In genomic region chr6:8059129-8059528, GRCh38 we compare ENCODE assay signal across 9 cellular contexts. TPM values are rescaled to one million over a fixed set of nuclear protein-coding genes. Genes with fewer than 3 reads are reported as not detected.
DNase-seq lines count a peak whose midpoint lies in the region; ATAC-seq and TF ChIP-seq lines count a peak whose summit lies in the region.
"Had no signal": no experiment of that assay in that cellular context is flagged by ENCODE, and none has a peak within 500 bp of the region (broad histone marks: within the 10 kb centered on the region; RNA-seq: fewer than 3 reads in every experiment).

No MANE protein-coding gene starts in this region.

- H3K27ac ChIP-seq in MM.1S (ENCODE audit: low read length), result no peak overlapping the region

- peaks cover 3% of the 10 kb centered on the region for H3K36me3 Mint-ChIP-seq in chondrocyte (ENCODE audit: low read depth)
- peaks cover 7% of the 10 kb centered on the region for H3K36me3 Mint-ChIP-seq in neural crest cell (ENCODE audit: low read depth)
- peaks cover 21% of the 10 kb centered on the region for H3K36me3 Mint-ChIP-seq in activated naive CD4-positive, alpha-beta T cell treated with anti-CD3 and anti-CD28 coated beads, Interleukin-2, amount 10 ng/mL, durations not matched to agents 7 days and 5 days

- H3K9me3 Mint-ChIP-seq in chondrocyte (ENCODE audit: low read depth), result no peaks in the 10 kb centered on the region
- no peaks in the 10 kb centered on the region for H3K9me3 Mint-ChIP-seq in neural crest cell
- no peaks in the 10 kb centered on the region for H3K9me3 Mint-ChIP-seq in activated naive CD4-positive, alpha-beta T cell treated with anti-CD3 and anti-CD28 coated beads, Interleukin-2, amount 10 ng/mL, durations not matched to agents 7 days and 5 days

- DNase-seq in NCI-H1105 treated with DMSO at 0.1 percent for 48 hours (lab: John Stamatoyannopoulos, UW) (peak; percentile 23), NCI-H1105 (lab: John Stamatoyannopoulos, UW) (no peak), MM.1S (peak; percentile 38), chondrocyte (ENCODE audit: low spot score) (no peak), neural crest cell (ENCODE audit: low read depth, low spot score) (no peak), cerebellar nuclear complex (lab: John Stamatoyannopoulos, UW) (no peak)
- no peak for DNase-seq in activated naive CD4-positive, alpha-beta T cell treated with anti-CD3 and anti-CD28 coated beads, Interleukin-2, amount 10 ng/mL, durations not matched to agents 7 days and 5 days
- DNase-seq: NCI-H1436 treated with DMSO at 0.1 percent for 48 hours had no signal

- no peak overlapping the region for H2AFZ ChIP-seq in MM.1S (ENCODE audit: low read length)

- no peaks in the 10 kb centered on the region for H4K20me1 ChIP-seq in MM.1S (ENCODE audit: insufficient read depth, low read length)

- no peaks in the 10 kb centered on the region for H3K36me3 ChIP-seq in MM.1S (replicated peaks; ENCODE audit: insufficient read depth, low read length)

- H3K4me3 Mint-ChIP-seq in chondrocyte (ENCODE audit: unreplicated experiment) (no peak overlapping the region), neural crest cell (no peak overlapping the region)
- H3K4me3 Mint-ChIP-seq in activated naive CD4-positive, alpha-beta T cell treated with anti-CD3 and anti-CD28 coated beads, Interleukin-2, amount 10 ng/mL, durations not matched to agents 7 days and 5 days, result no peak overlapping the region

- no peaks in the 10 kb centered on the region for H3K4me1 ChIP-seq in MM.1S (ENCODE audit: low read length)

- no peak for ATAC-seq in HG02884 (IDR thresholded peaks at IDR 0.05; ENCODE audit: unreplicated experiment)

- TF ChIP-seq CTCF in MM.1S (IDR thresholded peaks at IDR 0.05; ENCODE audit: low read length), result peak; percentile 35
- peak; percentile 89 for TF ChIP-seq CTCF in chondrocyte (IDR thresholded peaks at IDR 0.05)
- TF ChIP-seq CTCF in neural crest cell (conservative IDR thresholded peaks at IDR 0.05), result peak; percentile 60

- peaks cover 12% of the 10 kb centered on the region; the same call in 1 of the 2 replicates for H3F3A ChIP-seq in MM.1S (ENCODE audit: insufficient read depth, low read length)

- H3K27ac Mint-ChIP-seq in chondrocyte (ENCODE audit: unreplicated experiment) (peak overlapping the region; percentile 55), neural crest cell (ENCODE audit: unreplicated experiment) (no peak overlapping the region)
- no peak overlapping the region for H3K27ac Mint-ChIP-seq in activated naive CD4-positive, alpha-beta T cell treated with anti-CD3 and anti-CD28 coated beads, Interleukin-2, amount 10 ng/mL, durations not matched to agents 7 days and 5 days

- H3K9ac ChIP-seq in MM.1S (ENCODE audit: low read length), result no peak overlapping the region

- H3K4me2 ChIP-seq in MM.1S (ENCODE audit: low read depth, low read length), result no peak overlapping the region

- H3K4me3 ChIP-seq in MM.1S (ENCODE audit: low read length), result no peak overlapping the region

- H3K4me1 Mint-ChIP-seq in chondrocyte (ENCODE audit: low read depth) (peaks cover 18% of the 10 kb centered on the region), neural crest cell (peaks cover 6% of the 10 kb centered on the region)
- H3K4me1 Mint-ChIP-seq in activated naive CD4-positive, alpha-beta T cell treated with anti-CD3 and anti-CD28 coated beads, Interleukin-2, amount 10 ng/mL, durations not matched to agents 7 days and 5 days, result peaks cover 8% of the 10 kb centered on the region

- H3K9me2 ChIP-seq in MM.1S (replicated peaks; ENCODE audit: insufficient read depth, low read length), result no peaks in the 10 kb centered on the region

- no peaks in the 10 kb centered on the region for H3K79me2 ChIP-seq in MM.1S (ENCODE audit: low read length)

- no peaks in the 10 kb centered on the region for H3K9me3 ChIP-seq in MM.1S (replicated peaks; ENCODE audit: insufficient read depth, low read length)

- H3K27me3 Mint-ChIP-seq in chondrocyte (ENCODE audit: low read depth) (no peaks in the 10 kb centered on the region), neural crest cell (ENCODE audit: low read depth) (no peaks in the 10 kb centered on the region)
- no peaks in the 10 kb centered on the region for H3K27me3 Mint-ChIP-seq in activated naive CD4-positive, alpha-beta T cell treated with anti-CD3 and anti-CD28 coated beads, Interleukin-2, amount 10 ng/mL, durations not matched to agents 7 days and 5 days

- H3K27me3 ChIP-seq in MM.1S (replicated peaks; ENCODE audit: insufficient read depth, low read length), result no peaks in the 10 kb centered on the region

- CTCF ChIA-PET in activated naive CD4-positive, alpha-beta T cell treated with anti-CD3 and anti-CD28 coated beads, Interleukin-2, amount 10 ng/mL, durations not matched to agents 7 days and 5 days (lab: Charles Lee), result interaction anchor here (0.9 to 2.9 kb wide), 7 partner anchors 20 to 338 kb away, joined by 3 to 12 read pairs (median 4); partner anchors contain the start of gene BMP6

RNA-seq across cellular contexts. Expression of gene BLOC1S5, which starts 5.1 kb away (rescaled TPM):
- 9.4 to 10.2 TPM (median 10.0 TPM) in 3 replicates for total RNA-seq in chondrocyte
- 21.9 and 23.2 TPM in 2 replicates for total RNA-seq in neural crest cell

RNA-seq across cellular contexts. Expression of gene EEF1E1, which starts 43.2 kb away (rescaled TPM):
- total RNA-seq in chondrocyte (15.7 to 26.8 TPM (median 17.9 TPM) in 3 replicates), neural crest cell (49.9 and 53.2 TPM in 2 replicates)

Comparison
In these comparisons a context has a peak if more than half of its experiments do, and no peak if none do; other contexts are left out.
1. DNase-seq: peak in NCI-H1105 treated with DMSO at 0.1 percent for 48 hours (single experiment) and MM.1S (single experiment); none in NCI-H1105 (single experiment), chondrocyte (single experiment), neural crest cell (single experiment), cerebellar nuclear complex (0 of 2) and activated naive CD4-positive, alpha-beta T cell treated with anti-CD3 and anti-CD28 coated beads, Interleukin-2, amount 10 ng/mL, durations not matched to agents 7 days and 5 days (single experiment).
2. CTCF ChIP-seq: peak in every context shown above with its lines; median percentile 89 in chondrocyte; 60 in neural crest cell; 35 in MM.1S.